1 cellular context compared by ENCODE assay signal in the genomic region with DNA sequence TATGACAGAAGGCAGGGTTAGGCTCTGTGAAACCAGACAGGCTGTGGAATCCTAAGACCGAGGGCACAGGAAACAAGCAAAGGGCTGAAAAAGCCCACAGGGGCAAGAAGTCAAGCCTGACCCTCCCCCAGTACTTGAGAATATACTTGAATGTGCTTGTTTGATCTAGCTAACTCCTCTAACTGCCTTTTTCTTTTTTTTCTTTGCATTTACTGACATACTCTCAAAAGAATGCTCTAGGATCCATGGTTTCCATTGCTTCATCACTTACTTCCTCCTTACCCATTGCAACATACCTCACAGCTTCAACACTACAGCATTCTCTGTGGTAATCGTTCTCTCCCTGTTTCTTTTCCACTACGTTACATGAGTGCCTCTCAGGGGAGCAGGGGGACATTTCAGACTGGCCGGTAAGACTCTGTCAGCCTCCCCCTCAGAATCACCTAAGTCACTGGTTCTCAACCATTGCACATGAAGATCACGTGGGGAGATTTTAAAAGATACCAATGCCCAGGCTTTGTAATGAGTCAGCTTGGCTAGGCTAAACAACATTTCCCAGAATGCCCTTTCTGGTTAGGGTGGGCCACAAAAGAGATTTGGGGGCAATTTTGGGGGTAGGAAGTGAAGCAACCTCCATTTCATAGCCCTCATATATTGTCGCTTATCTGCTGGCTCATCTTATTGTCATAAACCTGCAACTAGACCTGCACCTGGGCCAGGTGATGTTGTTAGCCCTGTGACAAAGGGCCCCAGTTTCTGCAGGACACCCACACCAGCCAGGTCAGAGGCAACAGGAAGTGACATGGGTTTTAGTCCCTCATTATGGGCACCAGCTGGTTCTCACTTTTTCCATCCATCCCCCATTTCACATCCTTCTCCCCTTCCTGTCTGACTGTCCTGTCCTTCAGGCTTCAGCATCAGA.
TF ChIP-seq lines count a peak whose summit lies in the region.

No MANE protein-coding gene starts in this region.

TF ChIP-seq in HepG2, 621 proteins besides CTCF, POLR2A, EP300 and RAD21 (continued from another document and continues in another):
- TF ChIP-seq, protein P1, sequence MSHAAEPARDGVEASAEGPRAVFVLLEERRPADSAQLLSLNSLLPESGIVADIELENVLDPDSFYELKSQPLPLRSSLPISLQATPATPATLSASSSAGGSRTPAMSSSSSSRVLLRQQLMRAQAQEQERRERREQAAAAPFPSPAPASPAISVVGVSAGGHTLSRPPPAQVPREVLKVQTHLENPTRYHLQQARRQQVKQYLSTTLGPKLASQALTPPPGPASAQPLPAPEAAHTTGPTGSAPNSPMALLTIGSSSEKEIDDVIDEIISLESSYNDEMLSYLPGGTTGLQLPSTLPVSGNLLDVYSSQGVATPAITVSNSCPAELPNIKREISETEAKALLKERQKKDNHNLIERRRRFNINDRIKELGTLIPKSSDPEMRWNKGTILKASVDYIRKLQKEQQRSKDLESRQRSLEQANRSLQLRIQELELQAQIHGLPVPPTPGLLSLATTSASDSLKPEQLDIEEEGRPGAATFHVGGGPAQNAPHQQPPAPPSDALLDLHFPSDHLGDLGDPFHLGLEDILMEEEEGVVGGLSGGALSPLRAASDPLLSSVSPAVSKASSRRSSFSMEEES (CRISPR knock-in tag; IDR thresholded peaks at IDR 0.05), result no peak
- no peak for TF ChIP-seq ZNF160 (CRISPR knock-in tag; IDR thresholded peaks at IDR 0.05)
- TF ChIP-seq, protein P2, sequence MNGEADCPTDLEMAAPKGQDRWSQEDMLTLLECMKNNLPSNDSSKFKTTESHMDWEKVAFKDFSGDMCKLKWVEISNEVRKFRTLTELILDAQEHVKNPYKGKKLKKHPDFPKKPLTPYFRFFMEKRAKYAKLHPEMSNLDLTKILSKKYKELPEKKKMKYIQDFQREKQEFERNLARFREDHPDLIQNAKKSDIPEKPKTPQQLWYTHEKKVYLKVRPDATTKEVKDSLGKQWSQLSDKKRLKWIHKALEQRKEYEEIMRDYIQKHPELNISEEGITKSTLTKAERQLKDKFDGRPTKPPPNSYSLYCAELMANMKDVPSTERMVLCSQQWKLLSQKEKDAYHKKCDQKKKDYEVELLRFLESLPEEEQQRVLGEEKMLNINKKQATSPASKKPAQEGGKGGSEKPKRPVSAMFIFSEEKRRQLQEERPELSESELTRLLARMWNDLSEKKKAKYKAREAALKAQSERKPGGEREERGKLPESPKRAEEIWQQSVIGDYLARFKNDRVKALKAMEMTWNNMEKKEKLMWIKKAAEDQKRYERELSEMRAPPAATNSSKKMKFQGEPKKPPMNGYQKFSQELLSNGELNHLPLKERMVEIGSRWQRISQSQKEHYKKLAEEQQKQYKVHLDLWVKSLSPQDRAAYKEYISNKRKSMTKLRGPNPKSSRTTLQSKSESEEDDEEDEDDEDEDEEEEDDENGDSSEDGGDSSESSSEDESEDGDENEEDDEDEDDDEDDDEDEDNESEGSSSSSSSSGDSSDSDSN (CRISPR knock-in tag; IDR thresholded peaks at IDR 0.05), result no peak
- TF ChIP-seq GABPA (IDR thresholded peaks at IDR 0.05; ENCODE audit: low read depth, low read length), result no peak
- peak; percentile 35; the same call in 1 of the 2 replicates for TF ChIP-seq GABPA (CRISPR knock-in tag; IDR thresholded peaks at IDR 0.05; ENCODE audit: low read depth)
- TF ChIP-seq ZNF343 (CRISPR knock-in tag; IDR thresholded peaks at IDR 0.05), result no peak
- no peak for TF ChIP-seq SMARCE1 (IDR thresholded peaks at IDR 0.05; ENCODE audit: borderline replicate concordance)
- TF ChIP-seq HNF4A (CRISPR knock-in tag; IDR thresholded peaks at IDR 0.05), result 0 out of 2 replicates have a peak, but pooled peaks have one; percentile 13
- no peak for TF ChIP-seq STAG1 (CRISPR knock-in tag; IDR thresholded peaks at IDR 0.05)
- TF ChIP-seq MIER3 (CRISPR knock-in tag; IDR thresholded peaks at IDR 0.05; ENCODE audit: borderline replicate concordance), result peak; percentile 35; the same call in 1 of the 2 replicates
- TF ChIP-seq MED13 (CRISPR knock-in tag; IDR thresholded peaks at IDR 0.05), result no peak
- TF ChIP-seq SOX5 (CRISPR knock-in tag; IDR thresholded peaks at IDR 0.05; ENCODE audit: borderline replicate concordance), result peak; percentile 52
- no peak for TF ChIP-seq ZNF205 (CRISPR knock-in tag; IDR thresholded peaks at IDR 0.05)
- no peak for TF ChIP-seq SOX13 (IDR thresholded peaks at IDR 0.05)
- TF ChIP-seq SOX13 (CRISPR knock-in tag; conservative IDR thresholded peaks at IDR 0.05 in 1 of 2, IDR thresholded peaks at IDR 0.05 in 1 of 2), result peak in 1 of 2 experiments; percentile 51; a peak in 2 of 4 replicates
- no peak for TF ChIP-seq PHF5A (CRISPR knock-in tag; IDR thresholded peaks at IDR 0.05; ENCODE audit: low read depth, unreplicated experiment)
- no peak for TF ChIP-seq KDM3A (CRISPR knock-in tag; IDR thresholded peaks at IDR 0.05; ENCODE audit: low read depth)
- 0 out of 2 replicates have a peak, but pooled peaks have one; percentile 16 for TF ChIP-seq HDAC1 (CRISPR knock-in tag; IDR thresholded peaks at IDR 0.05)
- TF ChIP-seq, protein P3, sequence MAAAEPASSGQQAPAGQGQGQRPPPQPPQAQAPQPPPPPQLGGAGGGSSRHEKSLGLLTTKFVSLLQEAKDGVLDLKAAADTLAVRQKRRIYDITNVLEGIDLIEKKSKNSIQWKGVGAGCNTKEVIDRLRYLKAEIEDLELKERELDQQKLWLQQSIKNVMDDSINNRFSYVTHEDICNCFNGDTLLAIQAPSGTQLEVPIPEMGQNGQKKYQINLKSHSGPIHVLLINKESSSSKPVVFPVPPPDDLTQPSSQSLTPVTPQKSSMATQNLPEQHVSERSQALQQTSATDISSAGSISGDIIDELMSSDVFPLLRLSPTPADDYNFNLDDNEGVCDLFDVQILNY (CRISPR knock-in tag; conservative IDR thresholded peaks at IDR 0.05), result no peak
- peak; percentile 54; the same call in 1 of the 2 replicates for TF ChIP-seq RCOR2 (CRISPR knock-in tag; IDR thresholded peaks at IDR 0.05)
- TF ChIP-seq KDM1A (CRISPR knock-in tag; IDR thresholded peaks at IDR 0.05), result peak; percentile 43; the same call in 1 of the 2 replicates
- TF ChIP-seq SIX4 (CRISPR knock-in tag; IDR thresholded peaks at IDR 0.05), result 0 out of 2 replicates have a peak, but pooled peaks have one; percentile 11
- TF ChIP-seq, protein P4, sequence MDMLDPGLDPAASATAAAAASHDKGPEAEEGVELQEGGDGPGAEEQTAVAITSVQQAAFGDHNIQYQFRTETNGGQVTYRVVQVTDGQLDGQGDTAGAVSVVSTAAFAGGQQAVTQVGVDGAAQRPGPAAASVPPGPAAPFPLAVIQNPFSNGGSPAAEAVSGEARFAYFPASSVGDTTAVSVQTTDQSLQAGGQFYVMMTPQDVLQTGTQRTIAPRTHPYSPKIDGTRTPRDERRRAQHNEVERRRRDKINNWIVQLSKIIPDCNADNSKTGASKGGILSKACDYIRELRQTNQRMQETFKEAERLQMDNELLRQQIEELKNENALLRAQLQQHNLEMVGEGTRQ (IDR thresholded peaks at IDR 0.05; ENCODE audit: low read depth, low read length), result no peak
- TF ChIP-seq, protein P4 (CRISPR knock-in tag; IDR thresholded peaks at IDR 0.05; ENCODE audit: borderline replicate concordance), result no peak
- TF ChIP-seq ADNP (CRISPR knock-in tag; IDR thresholded peaks at IDR 0.05), result no peak
- no peak for TF ChIP-seq ZNF552 (CRISPR knock-in tag; IDR thresholded peaks at IDR 0.05; ENCODE audit: borderline replicate concordance)
- TF ChIP-seq, protein P5, sequence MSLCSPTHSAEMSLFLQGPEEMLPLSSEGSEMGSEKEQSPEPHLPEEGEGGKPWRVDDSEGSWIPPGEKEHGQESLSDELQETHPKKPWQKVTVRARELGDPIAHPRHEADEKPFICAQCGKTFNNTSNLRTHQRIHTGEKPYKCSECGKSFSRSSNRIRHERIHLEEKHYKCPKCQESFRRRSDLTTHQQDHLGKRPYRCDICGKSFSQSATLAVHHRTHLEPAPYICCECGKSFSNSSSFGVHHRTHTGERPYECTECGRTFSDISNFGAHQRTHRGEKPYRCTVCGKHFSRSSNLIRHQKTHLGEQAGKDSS (CRISPR knock-in tag; IDR thresholded peaks at IDR 0.05; ENCODE audit: borderline replicate concordance, low read depth), result no peak
- no peak for TF ChIP-seq PRPF4 (IDR thresholded peaks at IDR 0.05; ENCODE audit: low read depth, low read length, poor library complexity, severe bottlenecking)
- no peak for TF ChIP-seq ETV6 (CRISPR knock-in tag; conservative IDR thresholded peaks at IDR 0.05)
- TF ChIP-seq ZNF768 (CRISPR knock-in tag; IDR thresholded peaks at IDR 0.05), result no peak
- no peak for TF ChIP-seq KLF15 (CRISPR knock-in tag; IDR thresholded peaks at IDR 0.05; ENCODE audit: borderline replicate concordance)
- TF ChIP-seq NR2F6 (IDR thresholded peaks at IDR 0.05), result no peak
- TF ChIP-seq NR2F6 (CRISPR knock-in tag; IDR thresholded peaks at IDR 0.05), result no peak
- TF ChIP-seq ZNF589 (CRISPR knock-in tag; conservative IDR thresholded peaks at IDR 0.05), result no peak
- TF ChIP-seq, protein P6, sequence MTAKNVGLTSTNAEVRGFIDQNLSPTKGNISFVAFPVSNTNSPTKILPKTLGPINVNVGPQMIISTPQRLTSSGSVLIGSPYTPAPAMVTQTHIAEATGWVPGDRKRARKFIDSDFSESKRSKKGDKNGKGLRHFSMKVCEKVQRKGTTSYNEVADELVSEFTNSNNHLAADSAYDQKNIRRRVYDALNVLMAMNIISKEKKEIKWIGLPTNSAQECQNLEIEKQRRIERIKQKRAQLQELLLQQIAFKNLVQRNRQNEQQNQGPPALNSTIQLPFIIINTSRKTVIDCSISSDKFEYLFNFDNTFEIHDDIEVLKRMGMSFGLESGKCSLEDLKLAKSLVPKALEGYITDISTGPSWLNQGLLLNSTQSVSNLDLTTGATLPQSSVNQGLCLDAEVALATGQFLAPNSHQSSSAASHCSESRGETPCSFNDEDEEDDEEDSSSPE (CRISPR knock-in tag; IDR thresholded peaks at IDR 0.05), result no peak
- TF ChIP-seq, protein P7, sequence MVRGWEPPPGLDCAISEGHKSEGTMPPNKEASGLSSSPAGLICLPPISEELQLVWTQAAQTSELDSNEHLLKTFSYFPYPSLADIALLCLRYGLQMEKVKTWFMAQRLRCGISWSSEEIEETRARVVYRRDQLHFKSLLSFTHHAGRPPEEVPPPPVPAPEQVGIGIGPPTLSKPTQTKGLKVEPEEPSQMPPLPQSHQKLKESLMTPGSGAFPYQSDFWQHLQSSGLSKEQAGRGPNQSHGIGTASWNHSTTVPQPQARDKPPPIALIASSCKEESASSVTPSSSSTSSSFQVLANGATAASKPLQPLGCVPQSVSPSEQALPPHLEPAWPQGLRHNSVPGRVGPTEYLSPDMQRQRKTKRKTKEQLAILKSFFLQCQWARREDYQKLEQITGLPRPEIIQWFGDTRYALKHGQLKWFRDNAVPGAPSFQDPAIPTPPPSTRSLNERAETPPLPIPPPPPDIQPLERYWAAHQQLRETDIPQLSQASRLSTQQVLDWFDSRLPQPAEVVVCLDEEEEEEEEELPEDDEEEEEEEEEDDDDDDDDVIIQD (CRISPR knock-in tag; IDR thresholded peaks at IDR 0.05; ENCODE audit: low read depth), result peak; percentile 36; the same call in 1 of the 2 replicates
- no peak for TF ChIP-seq CBX2 (IDR thresholded peaks at IDR 0.05; ENCODE audit: low read depth, low read length)
- no peak for TF ChIP-seq CBX2 (CRISPR knock-in tag; IDR thresholded peaks at IDR 0.05; ENCODE audit: low read depth)
- TF ChIP-seq SMC3 (IDR thresholded peaks at IDR 0.05; ENCODE audit: low read length), result peak; percentile 59; the same call in 1 of the 2 replicates
- TF ChIP-seq ZFX (CRISPR knock-in tag; IDR thresholded peaks at IDR 0.05; ENCODE audit: low read depth), result no peak
- TF ChIP-seq, protein P8, sequence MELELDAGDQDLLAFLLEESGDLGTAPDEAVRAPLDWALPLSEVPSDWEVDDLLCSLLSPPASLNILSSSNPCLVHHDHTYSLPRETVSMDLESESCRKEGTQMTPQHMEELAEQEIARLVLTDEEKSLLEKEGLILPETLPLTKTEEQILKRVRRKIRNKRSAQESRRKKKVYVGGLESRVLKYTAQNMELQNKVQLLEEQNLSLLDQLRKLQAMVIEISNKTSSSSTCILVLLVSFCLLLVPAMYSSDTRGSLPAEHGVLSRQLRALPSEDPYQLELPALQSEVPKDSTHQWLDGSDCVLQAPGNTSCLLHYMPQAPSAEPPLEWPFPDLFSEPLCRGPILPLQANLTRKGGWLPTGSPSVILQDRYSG (CRISPR knock-in tag; IDR thresholded peaks at IDR 0.05), result no peak
- TF ChIP-seq CEBPB (IDR thresholded peaks at IDR 0.05; ENCODE audit: borderline replicate concordance, low read depth, low read length), result peak; percentile 99
- 0 out of 2 replicates have a peak, but pooled peaks have one; percentile 13 for TF ChIP-seq SALL1 (CRISPR knock-in tag; IDR thresholded peaks at IDR 0.05)
- no peak for TF ChIP-seq PPARG (CRISPR knock-in tag; conservative IDR thresholded peaks at IDR 0.05)
- peak; percentile 33; the same call in 1 of the 2 replicates for TF ChIP-seq ZNF12 (CRISPR knock-in tag; IDR thresholded peaks at IDR 0.05)
- TF ChIP-seq U2AF2 (IDR thresholded peaks at IDR 0.05; ENCODE audit: low read depth, low read length), result no peak
- no peak for TF ChIP-seq RARG (CRISPR knock-in tag; IDR thresholded peaks at IDR 0.05; ENCODE audit: low read depth)
- no peak for TF ChIP-seq SNRNP70 (IDR thresholded peaks at IDR 0.05; ENCODE audit: low read depth, low read length)
- TF ChIP-seq, protein P9, sequence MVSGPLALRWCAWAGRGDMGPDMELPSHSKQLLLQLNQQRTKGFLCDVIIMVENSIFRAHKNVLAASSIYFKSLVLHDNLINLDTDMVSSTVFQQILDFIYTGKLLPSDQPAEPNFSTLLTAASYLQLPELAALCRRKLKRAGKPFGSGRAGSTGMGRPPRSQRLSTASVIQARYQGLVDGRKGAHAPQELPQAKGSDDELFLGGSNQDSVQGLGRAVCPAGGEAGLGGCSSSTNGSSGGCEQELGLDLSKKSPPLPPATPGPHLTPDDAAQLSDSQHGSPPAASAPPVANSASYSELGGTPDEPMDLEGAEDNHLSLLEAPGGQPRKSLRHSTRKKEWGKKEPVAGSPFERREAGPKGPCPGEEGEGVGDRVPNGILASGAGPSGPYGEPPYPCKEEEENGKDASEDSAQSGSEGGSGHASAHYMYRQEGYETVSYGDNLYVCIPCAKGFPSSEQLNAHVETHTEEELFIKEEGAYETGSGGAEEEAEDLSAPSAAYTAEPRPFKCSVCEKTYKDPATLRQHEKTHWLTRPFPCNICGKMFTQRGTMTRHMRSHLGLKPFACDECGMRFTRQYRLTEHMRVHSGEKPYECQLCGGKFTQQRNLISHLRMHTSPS (CRISPR knock-in tag; IDR thresholded peaks at IDR 0.05; ENCODE audit: low read depth), result no peak
- no peak for TF ChIP-seq HOXD1 (CRISPR knock-in tag; IDR thresholded peaks at IDR 0.05)
- no peak for TF ChIP-seq ZNF777 (CRISPR knock-in tag; IDR thresholded peaks at IDR 0.05)
- TF ChIP-seq ZNF776 (CRISPR knock-in tag; IDR thresholded peaks at IDR 0.05), result no peak
- TF ChIP-seq, protein P10, sequence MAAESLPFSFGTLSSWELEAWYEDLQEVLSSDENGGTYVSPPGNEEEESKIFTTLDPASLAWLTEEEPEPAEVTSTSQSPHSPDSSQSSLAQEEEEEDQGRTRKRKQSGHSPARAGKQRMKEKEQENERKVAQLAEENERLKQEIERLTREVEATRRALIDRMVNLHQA (CRISPR knock-in tag; IDR thresholded peaks at IDR 0.05), result no peak
- peak; percentile 90 for TF ChIP-seq GATAD2A (CRISPR knock-in tag; IDR thresholded peaks at IDR 0.05)
- no peak for TF ChIP-seq SOX6 (IDR thresholded peaks at IDR 0.05)
- TF ChIP-seq SOX6 (CRISPR knock-in tag; IDR thresholded peaks at IDR 0.05), result peak; percentile 58; the same call in 1 of the 2 replicates
